17 cellular contexts compared by ENCODE assay signal in genomic region chr11:75549370-75549958, GRCh38.
"Had no signal": no experiment of that assay in that cellular context is flagged by ENCODE, and none has a peak within 500 bp of the region (broad histone marks: within the 10 kb centered on the region; RNA-seq: fewer than 3 reads in every experiment).

No MANE protein-coding gene starts in this region.

- H3K4me3 Mint-ChIP-seq: mesothelial cell of epicardium; naive thymus-derived CD8-positive, alpha-beta T cell; T-helper 1 cell treated with Interleukin-12 subunit alpha and Interleukin-12 subunit beta and Interleukin-4 antibody, amounts not matched to agents 30 μg/mL and 1 μg/mL, for 36 hours had no signal

- H3K36me3 Mint-ChIP-seq: mesothelial cell of epicardium; naive thymus-derived CD8-positive, alpha-beta T cell had no signal

- H3K27ac Mint-ChIP-seq: mesothelial cell of epicardium; T-helper 1 cell treated with Interleukin-12 subunit alpha and Interleukin-12 subunit beta and Interleukin-4 antibody, amounts not matched to agents 30 μg/mL and 1 μg/mL, for 36 hours had no signal

- H3K9me3 Mint-ChIP-seq: naive thymus-derived CD8-positive, alpha-beta T cell; T-helper 1 cell treated with Interleukin-12 subunit alpha and Interleukin-12 subunit beta and Interleukin-4 antibody, amounts not matched to agents 30 μg/mL and 1 μg/mL, for 36 hours had no signal

- DNase-seq: activated CD4-positive, alpha-beta T cell treated with anti-CD3 and anti-CD28 coated beads, Interleukin-2, amount 50 U/mL, for 1 hour; activated CD4-positive, CD25-positive, alpha-beta regulatory T cell; activated CD8-positive, alpha-beta memory T cell treated with anti-CD3 and anti-CD28 coated beads for 24 hours; activated CD8-positive, alpha-beta memory T cell treated with anti-CD3 and anti-CD28 coated beads, Interleukin-2, amount 50 U/mL, for 4 hours; activated gamma-delta T cell; body of pancreas; cortex of kidney; head of caudate nucleus; hypothalamus; left ventricle myocardium inferior; naive thymus-derived CD8-positive, alpha-beta T cell; stimulated activated CD4-positive, alpha-beta T cell treated with anti-CD3 and anti-CD28 coated beads, Interleukin-1b, Interleukin-23, amount 100 ng/mL, for 48 hours; T1000; transverse colon had no signal

- ATAC-seq: body of pancreas, gastroesophageal sphincter had no signal
